Comparison of ENCODE assay signal across 14 cellular contexts in the genomic region with DNA sequence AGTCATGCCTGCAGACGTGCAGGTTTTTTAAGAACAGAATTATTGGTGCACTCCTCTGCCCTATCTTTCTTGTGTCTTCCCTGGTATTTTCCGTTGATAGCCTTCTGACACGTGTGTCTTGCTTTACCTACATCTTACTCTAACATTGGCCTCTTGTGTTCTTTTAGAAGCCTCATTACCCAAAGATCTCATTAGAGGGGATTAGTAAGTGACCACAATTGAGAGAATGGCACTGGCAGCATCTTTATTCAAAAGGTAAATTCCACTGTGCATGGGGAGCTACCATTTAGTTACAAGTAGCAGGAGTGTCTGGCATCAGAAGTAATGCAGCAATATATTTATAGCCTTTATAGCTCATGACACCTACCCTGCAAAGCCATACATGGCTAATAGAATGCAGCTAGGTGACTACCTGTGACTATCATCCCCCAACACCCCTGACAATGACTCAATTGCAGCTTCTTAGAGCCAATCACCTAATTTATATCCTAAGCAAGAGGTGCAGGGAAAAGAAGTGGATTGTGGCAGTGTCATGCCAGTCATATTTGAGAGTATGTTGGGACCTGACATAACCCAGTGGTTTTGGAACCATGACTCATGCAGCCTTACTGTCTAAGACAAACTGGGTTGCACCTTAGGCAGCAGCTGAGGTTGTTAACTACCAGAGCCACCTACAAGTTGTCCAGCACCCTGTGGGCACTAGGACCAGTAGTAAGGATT.
DNase-seq lines count a peak whose midpoint lies in the region; ATAC-seq lines count a peak whose summit lies in the region.
"Had no signal": no experiment of that assay in that cellular context is flagged by ENCODE, and none has a peak within 500 bp of the region (broad histone marks: within the 10 kb centered on the region; RNA-seq: fewer than 3 reads in every experiment).

No MANE protein-coding gene starts in this region.

- DNase-seq in NCI-H82 (lab: John Stamatoyannopoulos, UW): peak; percentile 22
- DNase-seq in NCI-H82 treated with DMSO at 0.1 percent for 48 hours (lab: John Stamatoyannopoulos, UW; ENCODE audit: unreplicated experiment): no peak
- DNase-seq in caudate nucleus (lab: John Stamatoyannopoulos, UW): peak in 35 of 61 donors; percentile 0 to 89 (median 34)
- peak; percentile 63 for DNase-seq in neuronal stem cell (ENCODE audit: low spot score)
- no peak for DNase-seq in C1 segment of cervical spinal cord (lab: John Stamatoyannopoulos, UW)
- DNase-seq in NCI-H1105 (lab: John Stamatoyannopoulos, UW): no peak
- DNase-seq: Caco-2; CD8-positive, alpha-beta memory T cell; DND-41; GDM1; HCEC 1CT; HFFc6 had no signal

- H3K4me1 ChIP-seq in neuronal stem cell (ENCODE audit: control insufficient read depth in 2 of 2, insufficient read depth in 1 of 2, low read depth in 1 of 2, low read length in 2 of 2): peaks cover 0 to 8% of the 10 kb centered on the region in 2 donors
- H3K4me1 ChIP-seq: Caco-2 had no signal

- no peaks in the 10 kb centered on the region for H3K36me3 ChIP-seq in neuronal stem cell (replicated peaks in 1 of 2; ENCODE audit: control insufficient read depth in 2 of 2, insufficient read depth in 2 of 2, low read length in 2 of 2)

- no peak overlapping the region for H3K4me3 ChIP-seq in neuronal stem cell (ENCODE audit: low read length in 2 of 2)

- no peaks in the 10 kb centered on the region for H3K79me1 ChIP-seq in neuronal stem cell (ENCODE audit: low read depth, low read length)

- peak overlapping the region; percentile 28 for H3K27ac ChIP-seq in caudate nucleus (ENCODE audit: low read depth, low read length)
- no peak overlapping the region for H3K27ac ChIP-seq in neuronal stem cell (replicated peaks; ENCODE audit: low read length)
- H3K27ac ChIP-seq: 22Rv1 had no signal

- no peak overlapping the region for H2BK5ac ChIP-seq in neuronal stem cell (ENCODE audit: low read length)

- H3K4ac ChIP-seq in neuronal stem cell (ENCODE audit: low read length): no peak overlapping the region

- no peak overlapping the region for H3K18ac ChIP-seq in neuronal stem cell (ENCODE audit: low read length)

- no peak overlapping the region for H3K23ac ChIP-seq in neuronal stem cell (ENCODE audit: low read depth, low read length, poor library complexity)

- no peaks in the 10 kb centered on the region for H3K9me3 ChIP-seq in neuronal stem cell (replicated peaks in 1 of 2; ENCODE audit: control insufficient read depth in 2 of 2, insufficient read depth in 1 of 2, low read depth in 1 of 2, low read length in 2 of 2)
- H3K9me3 ChIP-seq: Caco-2 had no signal

- no CpG with 5 or more reads among the region's 3 CpGs for WGBS in neuronal stem cell (ENCODE audit: extremely low coverage in 2 of 2, insufficient read length in 2 of 2, insufficient replicate concordance in 1 of 2), 2 donors

- no peak overlapping the region for H3K14ac ChIP-seq in neuronal stem cell (ENCODE audit: low read length)

- H2BK120ac ChIP-seq in neuronal stem cell (ENCODE audit: low read depth, low read length): no peak overlapping the region

- H2BK15ac ChIP-seq in neuronal stem cell (ENCODE audit: low read length): no peak overlapping the region

- no peak overlapping the region for H4K91ac ChIP-seq in neuronal stem cell (ENCODE audit: low read depth, low read length, poor library complexity)

- H3K9ac ChIP-seq in neuronal stem cell (ENCODE audit: low read depth, low read length, poor library complexity): no peak overlapping the region

- H2AFZ ChIP-seq in neuronal stem cell (ENCODE audit: low read length): no peak overlapping the region

- no peak overlapping the region for H2BK12ac ChIP-seq in neuronal stem cell (ENCODE audit: low read length)

- H4K8ac ChIP-seq in neuronal stem cell (ENCODE audit: low read depth, low read length): no peak overlapping the region

- no peak overlapping the region for H2AK5ac ChIP-seq in neuronal stem cell (ENCODE audit: low read depth, low read length)

- no peak for ATAC-seq in HG03439 (IDR thresholded peaks at IDR 0.05; ENCODE audit: unreplicated experiment)

- no peaks in the 10 kb centered on the region for H3K27me3 ChIP-seq in neuronal stem cell (ENCODE audit: control insufficient read depth in 3 of 3, insufficient read depth in 3 of 3, low read depth in 1 of 3, low read length in 3 of 3)

- no peak overlapping the region for H3K4me2 ChIP-seq in neuronal stem cell (ENCODE audit: insufficient read depth, low read length, poor library complexity, severe bottlenecking)

Comparison
In these comparisons a context has a peak if more than half of its experiments do, and no peak if none do; other contexts are left out.
1. DNase-seq: peak in NCI-H82 (single experiment), caudate nucleus (35 of 61) and neuronal stem cell (single experiment); none in NCI-H82 treated with DMSO at 0.1 percent for 48 hours (single experiment), C1 segment of cervical spinal cord (0 of 14) and NCI-H1105 (single experiment).